In the genomic region with DNA sequence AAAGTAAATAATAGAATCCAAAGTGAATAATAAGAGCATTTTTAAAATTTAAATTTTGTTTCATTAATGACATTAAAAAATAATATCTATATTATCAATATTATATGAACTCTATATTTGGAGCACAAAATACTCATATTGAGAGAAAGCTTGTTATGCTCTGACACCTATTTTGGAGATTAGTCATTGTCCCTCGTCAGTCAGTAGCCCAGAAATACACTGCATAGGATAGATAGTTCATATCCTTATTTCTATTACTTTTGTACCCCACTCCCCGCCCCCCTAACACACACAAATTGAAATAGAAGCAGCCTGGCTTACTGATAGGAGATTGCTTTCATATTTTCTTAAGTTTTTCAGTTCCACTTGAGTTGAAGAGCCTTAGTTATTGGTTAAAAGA, we compare ENCODE assay signal across 22 cellular contexts.
A peak's percentile ranks its signal among the peaks of the same experiment; 100 is the strongest.
DNase-seq lines count a peak whose midpoint lies in the region; ATAC-seq and TF ChIP-seq lines count a peak whose summit lies in the region.
"Had no signal": no experiment of that assay in that cellular context is flagged by ENCODE, and none has a peak within 500 bp of the region (broad histone marks: within the 10 kb centered on the region; RNA-seq: fewer than 3 reads in every experiment).

No MANE protein-coding gene starts in this region.

- TF ChIP-seq POLR2A in breast epithelium (IDR thresholded peaks at IDR 0.05) = no peak

- H3K4me2 ChIP-seq in OCI-LY3 (ENCODE audit: low read length) (peak overlapping the region; percentile 58), osteoblast (ENCODE audit: insufficient read depth, low read length) (no peak overlapping the region)

- H3K27ac ChIP-seq in OCI-LY3 (ENCODE audit: low read length) = peak overlapping the region; percentile 66
- H3K27ac ChIP-seq in osteoblast (ENCODE audit: low read depth, low read length) = no peak overlapping the region
- no peak overlapping the region for H3K27ac ChIP-seq in breast epithelium
- H3K27ac ChIP-seq: C4-2B, HL-60 had no signal

- no peaks in the 10 kb centered on the region for H4K20me1 ChIP-seq in OCI-LY3 (ENCODE audit: insufficient read depth, low read length)
- no peaks in the 10 kb centered on the region for H4K20me1 ChIP-seq in osteoblast (ENCODE audit: insufficient read depth, low read length)

- no peaks in the 10 kb centered on the region for H3K9me3 ChIP-seq in OCI-LY3 (ENCODE audit: insufficient read depth, low read length)
- no peaks in the 10 kb centered on the region for H3K9me3 ChIP-seq in osteoblast (ENCODE audit: low read depth, low read length)
- H3K9me3 ChIP-seq in breast epithelium = no peaks in the 10 kb centered on the region
- H3K9me3 ChIP-seq: Caco-2 had no signal

- peak overlapping the region; percentile 20 for H3K4me3 ChIP-seq in OCI-LY3 (ENCODE audit: low read length)
- H3K4me3 ChIP-seq in osteoblast (ENCODE audit: insufficient read depth, low read length) = no peak overlapping the region
- H3K4me3 ChIP-seq in breast epithelium = no peak overlapping the region
- H3K4me3 ChIP-seq: K562 had no signal

- H3K4me1 ChIP-seq in OCI-LY3 (ENCODE audit: low read length) = peaks cover 30% of the 10 kb centered on the region
- H3K4me1 ChIP-seq in osteoblast (ENCODE audit: insufficient read depth, low read length) = peaks cover 3% of the 10 kb centered on the region
- H3K4me1 ChIP-seq in breast epithelium = no peaks in the 10 kb centered on the region
- H3K4me1 ChIP-seq: Caco-2 had no signal

- no peak for TF ChIP-seq CTCF in OCI-LY3 (IDR thresholded peaks at IDR 0.05; ENCODE audit: low read depth, low read length)
- TF ChIP-seq CTCF in osteoblast (IDR thresholded peaks at IDR 0.05; ENCODE audit: extremely low read depth, low read depth, low read length) = no peak
- no peak for TF ChIP-seq CTCF in breast epithelium (IDR thresholded peaks at IDR 0.05)

- H2AFZ ChIP-seq in OCI-LY3 (ENCODE audit: low read depth, low read length) = peak overlapping the region; percentile 50
- H2AFZ ChIP-seq in osteoblast (ENCODE audit: low read length) = peak overlapping the region; percentile 17

- intact Hi-C loops in breast epithelium (cut with DNase I; ENCODE audit: low total_unique reads) = no loop called here

- H3K9ac ChIP-seq in OCI-LY3 (ENCODE audit: low read length) = peak overlapping the region; percentile 6; the same call in 1 of the 2 replicates

- ATAC-seq in GM21381 (IDR thresholded peaks at IDR 0.05; ENCODE audit: unreplicated experiment) (peak; percentile 44), HG02981 (IDR thresholded peaks at IDR 0.05; ENCODE audit: unreplicated experiment) (peak; percentile 44), esophagus mucosa (no peak)
- ATAC-seq: HCT116, K562 had no signal

- DNase-seq in osteoblast (ENCODE audit: insufficient read length, low spot score, missing footprints) = no peak
- no peak for DNase-seq in breast epithelium (ENCODE audit: low spot score in 2 of 2)
- DNase-seq in cerebellar cortex (ENCODE audit: low spot score) = no peak
- DNase-seq in NCI-H345 (lab: John Stamatoyannopoulos, UW) = no peak
- DNase-seq: ACHN; AML-193; Caco-2; CD4-positive, alpha-beta T cell; DMS79; GDM1; GOT3; H7; HFFc6; IMR-90 had no signal

- no peaks in the 10 kb centered on the region for H3K36me3 ChIP-seq in OCI-LY3 (replicated peaks; ENCODE audit: low read depth, low read length)
- H3K36me3 ChIP-seq in osteoblast (ENCODE audit: insufficient read depth, low read length) = no peaks in the 10 kb centered on the region
- H3K36me3 ChIP-seq in breast epithelium = no peaks in the 10 kb centered on the region

- H3K27me3 ChIP-seq in OCI-LY3 (ENCODE audit: low read depth, low read length) = no peaks in the 10 kb centered on the region
- no peaks in the 10 kb centered on the region for H3K27me3 ChIP-seq in osteoblast (ENCODE audit: insufficient read depth, low read length)
- H3K27me3 ChIP-seq in breast epithelium = no peaks in the 10 kb centered on the region

- H3K79me2 ChIP-seq in OCI-LY3 (ENCODE audit: low read length) (no peaks in the 10 kb centered on the region), osteoblast (ENCODE audit: insufficient read depth, low read length) (no peaks in the 10 kb centered on the region)
